In genomic region chr9:105676351-105676923, GRCh38 we compare ENCODE assay signal across 22 cellular contexts. TPM values are rescaled to one million over a fixed set of nuclear protein-coding genes. Genes with fewer than 3 reads are reported as not detected.
A peak's percentile ranks its signal among the peaks of the same experiment; 100 is the strongest.
DNase-seq lines count a peak whose midpoint lies in the region; ATAC-seq and TF ChIP-seq lines count a peak whose summit lies in the region.
"Had no signal": no experiment of that assay in that cellular context is flagged by ENCODE, and none has a peak within 500 bp of the region (broad histone marks: within the 10 kb centered on the region; RNA-seq: fewer than 3 reads in every experiment).

No MANE protein-coding gene starts in this region.

- no peak for TF ChIP-seq POLR2A in heart left ventricle (IDR thresholded peaks at IDR 0.05)

- no peaks in the 10 kb centered on the region for H3K9me2 ChIP-seq in GM23338 (ENCODE audit: insufficient read depth)

- H3K4me3 ChIP-seq in GM23338 (no peak overlapping the region), heart left ventricle (no peak overlapping the region)
- H3K4me3 ChIP-seq: GM23248, SJCRH30 had no signal

- DNase-seq in GM23338 (ENCODE audit: low spot score) = no peak
- peak; percentile 80 for DNase-seq in NCI-H524 treated with DMSO at 0.1 percent for 48 hours (lab: John Stamatoyannopoulos, UW)
- no peak for DNase-seq in neural crest cell (ENCODE audit: low read depth, low spot score)
- DNase-seq in activated T-cell treated with anti-CD3 and anti-CD28 coated beads, Interleukin-2, amount 50 U/mL, for 1 hour = no peak
- no peak for DNase-seq in heart left ventricle
- DNase-seq: CD8-positive, alpha-beta memory T cell; EL; GM23248; MV-4-11; NCI-H1105 treated with DMSO at 0.1 percent for 48 hours; NCI-H2029 treated with DMSO at 0.1 percent for 48 hours; NCI-H2171 treated with DMSO at 0.1 percent for 48 hours; NK-92 treated with Interleukin-12 subunit alpha and Interleukin-12 subunit beta, amount 100 ng/mL, for 24 hours; SJCRH30 had no signal

- peak; percentile 38; the same call in 1 of the 3 replicates for ATAC-seq in GM23338
- ATAC-seq in GM21515 (IDR thresholded peaks at IDR 0.05; ENCODE audit: unreplicated experiment) = no peak
- ATAC-seq in HG02759 (IDR thresholded peaks at IDR 0.05; ENCODE audit: unreplicated experiment) = no peak
- no peak for ATAC-seq in heart left ventricle
- ATAC-seq: HCT116 had no signal

- H3K4me1 ChIP-seq in GM23338 (ENCODE audit: insufficient read depth) (no peaks in the 10 kb centered on the region), heart left ventricle (no peaks in the 10 kb centered on the region)

- H4K20me1 ChIP-seq in GM23338 (replicated peaks; ENCODE audit: insufficient read depth) = no peaks in the 10 kb centered on the region; the same call in 1 of the 2 replicates

- no peak overlapping the region for H3K4me2 ChIP-seq in GM23338
- H3K4me2 ChIP-seq: KMS-11 had no signal

- H3K27ac ChIP-seq in GM23338 (ENCODE audit: low read depth) (no peak overlapping the region), heart left ventricle (no peak overlapping the region)
- H3K27ac ChIP-seq: C4-2B, GM23248, KMS-11, SJCRH30 had no signal

- TF ChIP-seq CTCF in GM23338 (conservative IDR thresholded peaks at IDR 0.05; ENCODE audit: low read depth in 2 of 2) (no peak), brain (conservative IDR thresholded peaks at IDR 0.05) (no peak), neural crest cell (conservative IDR thresholded peaks at IDR 0.05) (no peak), heart left ventricle (IDR thresholded peaks at IDR 0.05) (no peak)

- WGBS in heart left ventricle, 4 donors = 43 to 51% (median 47%) methylated on average over 6 of the region's 6 CpGs

- no peak overlapping the region for H3K27ac Mint-ChIP-seq in GM23338
- H3K27ac Mint-ChIP-seq in brain = peak overlapping the region in 3 of 5 experiments; percentile 56 to 76 (median 71)
- H3K27ac Mint-ChIP-seq in neural crest cell (ENCODE audit: unreplicated experiment) = peak overlapping the region; percentile 19
- H3K27ac Mint-ChIP-seq: CD8-positive, alpha-beta memory T cell had no signal

- no peaks in the 10 kb centered on the region for H3K36me3 ChIP-seq in GM23338 (ENCODE audit: insufficient read depth)
- no peaks in the 10 kb centered on the region for H3K36me3 ChIP-seq in heart left ventricle
- H3K36me3 ChIP-seq: SJCRH30 had no signal

- intact Hi-C loops in heart left ventricle (cut with DNase I) = no loop called here

- H3F3A ChIP-seq in GM23338 (replicated peaks; ENCODE audit: low read depth) = no peaks in the 10 kb centered on the region

- H3K36me3 Mint-ChIP-seq in GM23338 (ENCODE audit: low read depth) (no peaks in the 10 kb centered on the region), brain (no peaks in the 10 kb centered on the region), neural crest cell (ENCODE audit: low read depth) (no peaks in the 10 kb centered on the region)
- H3K36me3 Mint-ChIP-seq: CD8-positive, alpha-beta memory T cell had no signal

- no peak overlapping the region for H3K4me3 Mint-ChIP-seq in GM23338
- peak overlapping the region in 2 of 5 experiments; percentile 41 to 43 for H3K4me3 Mint-ChIP-seq in brain
- H3K4me3 Mint-ChIP-seq in neural crest cell = no peak overlapping the region
- H3K4me3 Mint-ChIP-seq: CD8-positive, alpha-beta memory T cell had no signal

- H3K9me3 Mint-ChIP-seq in GM23338 (no peaks in the 10 kb centered on the region), brain (no peaks in the 10 kb centered on the region), neural crest cell (no peaks in the 10 kb centered on the region)
- H3K9me3 Mint-ChIP-seq: CD8-positive, alpha-beta memory T cell had no signal

- 0 out of 2 replicates have a peak overlapping the region, but pooled peaks have one; percentile 24 for H2AFZ ChIP-seq in GM23338
- H2AFZ ChIP-seq: GM23248 had no signal

- H3K27me3 ChIP-seq in GM23338 (ENCODE audit: insufficient read depth) (no peaks in the 10 kb centered on the region), heart left ventricle (no peaks in the 10 kb centered on the region)

- peaks cover 18% of the 10 kb centered on the region for H3K4me1 Mint-ChIP-seq in GM23338
- H3K4me1 Mint-ChIP-seq in brain = peaks cover 22% of the 10 kb centered on the region
- H3K4me1 Mint-ChIP-seq in neural crest cell = peaks cover 24% of the 10 kb centered on the region
- H3K4me1 Mint-ChIP-seq: CD8-positive, alpha-beta memory T cell had no signal

- H3K27me3 Mint-ChIP-seq in GM23338 (ENCODE audit: insufficient read depth, low read depth, poor library complexity) (peaks cover 3% of the 10 kb centered on the region), brain (peaks cover 48% of the 10 kb centered on the region), neural crest cell (ENCODE audit: low read depth) (no peaks in the 10 kb centered on the region)

- no peaks in the 10 kb centered on the region for H3K9me3 ChIP-seq in heart left ventricle
- H3K9me3 ChIP-seq: SJCRH30 had no signal

- no peaks in the 10 kb centered on the region for H3K79me2 ChIP-seq in GM23338 (replicated peaks; ENCODE audit: insufficient read depth)

TF ChIP-seq in GM23338, 12 proteins besides CTCF, POLR2A, EP300 and RAD21 (continues in another document):
- TF ChIP-seq ZNF114 (CRISPR knock-in tag; IDR thresholded peaks at IDR 0.05) (no peak), ZNF331 (CRISPR knock-in tag; IDR thresholded peaks at IDR 0.05; ENCODE audit: low read depth) (no peak), ETS1 (IDR thresholded peaks at IDR 0.05) (no peak), STAT1 (IDR thresholded peaks at IDR 0.05; ENCODE audit: unreplicated experiment) (no peak), JUNB (IDR thresholded peaks at IDR 0.05; ENCODE audit: unreplicated experiment) (no peak)

RNA-seq across cellular contexts. Expression of gene TAL2, which starts 14.2 kb away (rescaled TPM):
- not detected in 2 replicates for total RNA-seq in GM23338 (2014; rRNA removed; shearing (Covaris generic))
- polyA plus RNA-seq in GM23338 (2016; fragmentation: Nextera tagmentation; extraction: Ambion mirVana) = 0.37 and 0.79 TPM in 2 replicates
- polyA plus RNA-seq in brain (ENCODE audit: insufficient read depth, low read depth, low replicate concordance) = 2.8 TPM
- total RNA-seq in neural crest cell = 7.4 and 8.4 TPM in 2 replicates
- total RNA-seq in heart left ventricle = not detected
- polyA plus RNA-seq in heart left ventricle = under 1 TPM in 1 of 2 donors, not detected in 1; 0.46 TPM
- total RNA-seq: GM23248, M059J, OCI-LY7, SJCRH30 had no signal
- polyA plus RNA-seq: CD8-positive, alpha-beta memory T cell; GM23248 had no signal

RNA-seq across cellular contexts. Expression of gene TMEM38B, which starts 17.9 kb away (rescaled TPM):
- total RNA-seq in GM23338 (2014; rRNA removed; shearing (Covaris generic)) = 14.7 and 18.1 TPM in 2 replicates
- polyA plus RNA-seq in GM23338 (2016; fragmentation: Nextera tagmentation; extraction: Ambion mirVana) (8.0 and 9.4 TPM in 2 replicates), brain (ENCODE audit: insufficient read depth, low read depth, low replicate concordance) (14.4 TPM), heart left ventricle (10 to 100 TPM; 17.2 to 32.1 TPM)
- total RNA-seq in neural crest cell (34.1 and 34.9 TPM in 2 replicates), heart left ventricle (10 to 100 TPM; 39.9 to 66.9 (median 52.0) TPM)
